In the genomic region with DNA sequence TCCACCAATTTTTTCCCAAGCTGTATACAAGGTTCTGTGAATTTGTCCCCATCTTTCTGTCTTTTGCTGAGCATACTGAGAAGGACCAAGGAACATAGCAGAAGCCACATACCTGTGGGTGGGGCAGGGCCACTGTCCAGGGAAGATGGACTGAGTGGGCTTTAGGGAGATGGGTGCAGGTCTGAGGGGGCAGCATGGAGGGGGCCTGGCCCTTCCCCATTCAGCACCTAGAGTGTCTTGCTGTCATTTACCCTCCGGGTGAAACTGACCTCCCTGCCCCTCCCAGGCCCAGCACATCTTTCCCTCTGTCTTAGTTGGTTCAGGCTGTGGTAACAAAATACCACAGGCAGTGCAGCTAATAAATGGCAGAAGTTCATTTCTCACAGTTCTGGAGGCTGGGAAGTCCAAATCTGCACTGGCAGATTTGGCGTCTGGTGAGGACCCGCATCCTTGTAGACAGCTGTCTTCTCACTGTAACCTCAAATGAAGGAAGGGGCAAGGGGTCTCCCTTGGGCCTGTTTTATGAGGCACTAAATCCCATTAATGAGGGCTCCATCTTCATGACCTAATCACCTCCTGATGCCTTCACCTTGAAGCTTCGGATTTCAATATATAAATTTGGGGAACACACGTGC, we compare ENCODE assay signal across 20 cellular contexts.
"Had no signal": no experiment of that assay in that cellular context is flagged by ENCODE, and none has a peak within 500 bp of the region (broad histone marks: within the 10 kb centered on the region; RNA-seq: fewer than 3 reads in every experiment).

No MANE protein-coding gene starts in this region.

- ATAC-seq: activated CD4-positive, CD25-positive, alpha-beta regulatory T cell treated with anti-CD3 and anti-CD28 coated beads, Interleukin-2, amount 50 U/mL, for 24 hours; activated CD8-positive, alpha-beta T cell treated with anti-CD3 and anti-CD28 coated beads, Interleukin-2, amount 10 ng/mL, durations not matched to agents 7 days and 5 days; activated naive CD8-positive, alpha-beta T cell treated with anti-CD3 and anti-CD28 coated beads, Interleukin-2, amount 50 U/mL, for 24 hours; lower lobe of right lung; upper lobe of right lung had no signal

- H3K36me3 ChIP-seq: lower lobe of right lung, upper lobe of right lung had no signal

- H3K9me3 ChIP-seq: upper lobe of right lung had no signal

- DNase-seq: activated CD8-positive, alpha-beta T cell treated with anti-CD3 and anti-CD28 coated beads, Interleukin-2, amount 10 ng/mL, durations not matched to agents 7 days and 5 days; activated naive CD4-positive, alpha-beta T cell treated with Interleukin-2 at 50 U/mL for 16 hours; activated naive CD8-positive, alpha-beta T cell treated with anti-CD3 and anti-CD28 coated beads, Interleukin-2, amount 50 U/mL, for 24 hours; aorta; effector memory CD4-positive, alpha-beta T cell; immature natural killer cell; lower lobe of right lung; midbrain; occipital lobe; retina; stimulated activated CD4-positive, alpha-beta T cell treated with anti-CD3 and anti-CD28 coated beads, Interleukin-12 subunit alpha, Interleukin-12 subunit beta, amount 100 ng/mL, for 4 hours; stimulated activated CD4-positive, alpha-beta T cell treated with anti-CD3 and anti-CD28 coated beads, Interleukin-2, amount 100 ng/mL, for 24 hours; upper lobe of right lung had no signal

- H3K4me1 Mint-ChIP-seq: activated CD4-positive, alpha-beta T cell treated with anti-CD3 and anti-CD28 coated beads, Interleukin-2, amount 10 ng/mL, durations not matched to agents 7 days and 5 days; immature natural killer cell had no signal

- H3K27me3 ChIP-seq: upper lobe of right lung had no signal

- H3K4me3 ChIP-seq: lower lobe of right lung, upper lobe of right lung had no signal

- H3K9me3 Mint-ChIP-seq: activated T-helper 1 cell treated with anti-CD3 and anti-CD28 coated beads, Interleukin-12 subunit alpha, Interleukin-12 subunit beta, Interleukin-2, Interleukin-4 antibody, amounts not matched to agents 30 ng/mL and 10 ng/mL and 1 ng/mL, durations not matched to agents 14 hours and 24 hours and 36 hours; dendritic cell treated with granulocyte-macrophage colony-stimulating factor and Interleukin-4, amounts not matched to agents 40 ng/mL and 50 ng/mL, for 4 days; stimulated activated naive CD8-positive, alpha-beta T cell treated with anti-CD3 and anti-CD28 coated beads, Interleukin-15, Interleukin-2, amounts not matched to agents 100 ng/mL and 50 ng/mL, for 24 hours had no signal

- H3K4me3 Mint-ChIP-seq: activated CD4-positive, alpha-beta T cell treated with anti-CD3 and anti-CD28 coated beads, Interleukin-2, amount 10 ng/mL, durations not matched to agents 7 days and 5 days; activated CD8-positive, alpha-beta T cell treated with anti-CD3 and anti-CD28 coated beads, Interleukin-2, amount 10 ng/mL, durations not matched to agents 7 days and 5 days; activated naive CD8-positive, alpha-beta T cell treated with anti-CD3 and anti-CD28 coated beads, Interleukin-2, amount 50 U/mL, for 24 hours; activated T-helper 1 cell treated with anti-CD3 and anti-CD28 coated beads, Interleukin-12 subunit alpha, Interleukin-12 subunit beta, Interleukin-2, Interleukin-4 antibody, amounts not matched to agents 30 ng/mL and 10 ng/mL and 1 ng/mL, durations not matched to agents 14 hours and 24 hours and 36 hours; dendritic cell treated with granulocyte-macrophage colony-stimulating factor and Interleukin-4, amounts not matched to agents 40 ng/mL and 50 ng/mL, for 4 days; immature natural killer cell; nephron; stimulated activated naive CD8-positive, alpha-beta T cell treated with anti-CD3 and anti-CD28 coated beads, Interleukin-15, Interleukin-2, amounts not matched to agents 100 ng/mL and 50 ng/mL, for 24 hours; T-helper 1 cell treated with Interleukin-12 subunit alpha and Interleukin-12 subunit beta and Interleukin-4 antibody, amounts not matched to agents 30 μg/mL and 1 μg/mL, for 36 hours had no signal

- H3K36me3 Mint-ChIP-seq: immature natural killer cell had no signal

- H3K27ac Mint-ChIP-seq: activated CD4-positive, alpha-beta T cell treated with anti-CD3 and anti-CD28 coated beads, Interleukin-2, amount 10 ng/mL, durations not matched to agents 7 days and 5 days; activated CD8-positive, alpha-beta T cell treated with anti-CD3 and anti-CD28 coated beads, Interleukin-2, amount 10 ng/mL, durations not matched to agents 7 days and 5 days; activated naive CD8-positive, alpha-beta T cell treated with anti-CD3 and anti-CD28 coated beads, Interleukin-2, amount 50 U/mL, for 24 hours; activated T-helper 1 cell treated with anti-CD3 and anti-CD28 coated beads, Interleukin-12 subunit alpha, Interleukin-12 subunit beta, Interleukin-2, Interleukin-4 antibody, amounts not matched to agents 30 ng/mL and 10 ng/mL and 1 ng/mL, durations not matched to agents 14 hours and 24 hours and 36 hours; dendritic cell treated with granulocyte-macrophage colony-stimulating factor and Interleukin-4, amounts not matched to agents 40 ng/mL and 50 ng/mL, for 4 days; immature natural killer cell; stimulated activated naive CD8-positive, alpha-beta T cell treated with anti-CD3 and anti-CD28 coated beads, Interleukin-15, Interleukin-2, amounts not matched to agents 100 ng/mL and 50 ng/mL, for 24 hours; T-helper 1 cell treated with Interleukin-12 subunit alpha and Interleukin-12 subunit beta and Interleukin-4 antibody, amounts not matched to agents 30 μg/mL and 1 μg/mL, for 36 hours had no signal

- H3K27ac ChIP-seq: lower lobe of right lung, upper lobe of right lung had no signal
